ENCODE assay signal across 33 cellular contexts in genomic region chr1:230314142-230314470, GRCh38.
"Had no signal": no experiment of that assay in that cellular context is flagged by ENCODE, and none has a peak within 500 bp of the region (broad histone marks: within the 10 kb centered on the region; RNA-seq: fewer than 3 reads in every experiment).

No MANE protein-coding gene starts in this region.

- H3K9me3 Mint-ChIP-seq: activated B cell treated with CpG ODN at 0.5 μM for 24 hours; activated CD8-positive, alpha-beta T cell treated with anti-CD3 and anti-CD28 coated beads for 36 hours; activated naive CD4-positive, alpha-beta T cell treated with anti-CD3 and anti-CD28 coated beads for 36 hours; activated naive CD4-positive, alpha-beta T cell treated with anti-CD3 and anti-CD28 coated beads, Interleukin-2, amount 50 U/mL, for 24 hours; activated naive CD8-positive, alpha-beta T cell treated with anti-CD3 and anti-CD28 coated beads for 36 hours; activated naive CD8-positive, alpha-beta T cell treated with anti-CD3 and anti-CD28 coated beads, Interleukin-2, amount 50 U/mL, for 24 hours; activated T-helper 1 cell treated with anti-CD3 and anti-CD28 coated beads, Interleukin-12 subunit alpha, Interleukin-12 subunit beta, Interleukin-2, Interleukin-4 antibody, amounts not matched to agents 30 ng/mL and 10 ng/mL and 1 ng/mL, durations not matched to agents 14 hours and 24 hours and 36 hours; activated T-helper 2 cell treated with anti-CD3 and anti-CD28 coated beads, Interferon-gamma antibody, Interleukin-2, Interleukin-4, amounts not matched to agents 10 μg/mL and 5 μg/mL and 100 μg/mL, durations not matched to agents 14 hours and 24 hours and 36 hours; brain; central memory CD8-positive, alpha-beta T cell; T-helper 2 cell treated with Interferon-gamma antibody and Interleukin-4, amounts not matched to agents 5 μg/mL and 100 μg/mL, for 36 hours had no signal

- H3K27me3 ChIP-seq: adrenal gland, ascending aorta, cardiac muscle cell had no signal

- H3K36me3 Mint-ChIP-seq: activated CD8-positive, alpha-beta memory T cell treated with anti-CD3 and anti-CD28 coated beads, Interleukin-2, amount 10 ng/mL, durations not matched to agents 7 days and 5 days; activated naive CD4-positive, alpha-beta T cell treated with anti-CD3 and anti-CD28 coated beads, Interleukin-2, amount 50 U/mL, for 24 hours; activated naive CD8-positive, alpha-beta T cell treated with anti-CD3 and anti-CD28 coated beads for 36 hours had no signal

- H3K9me3 ChIP-seq: adrenal gland, ascending aorta, breast epithelium had no signal

- H3K27ac ChIP-seq: adrenal gland, ascending aorta, breast epithelium, cardiac muscle cell, WERI-Rb-1 had no signal

- H3K27ac Mint-ChIP-seq: activated B cell treated with CpG ODN at 0.5 μM for 24 hours; activated CD8-positive, alpha-beta memory T cell treated with anti-CD3 and anti-CD28 coated beads, Interleukin-2, amount 10 ng/mL, durations not matched to agents 7 days and 5 days; activated CD8-positive, alpha-beta T cell treated with anti-CD3 and anti-CD28 coated beads for 36 hours; activated naive CD4-positive, alpha-beta T cell treated with anti-CD3 and anti-CD28 coated beads for 36 hours; activated naive CD4-positive, alpha-beta T cell treated with anti-CD3 and anti-CD28 coated beads, Interleukin-2, amount 50 U/mL, for 24 hours; activated naive CD8-positive, alpha-beta T cell treated with anti-CD3 and anti-CD28 coated beads for 36 hours; activated naive CD8-positive, alpha-beta T cell treated with anti-CD3 and anti-CD28 coated beads, Interleukin-2, amount 50 U/mL, for 24 hours; activated T-helper 1 cell treated with anti-CD3 and anti-CD28 coated beads, Interleukin-12 subunit alpha, Interleukin-12 subunit beta, Interleukin-2, Interleukin-4 antibody, amounts not matched to agents 30 ng/mL and 10 ng/mL and 1 ng/mL, durations not matched to agents 14 hours and 24 hours and 36 hours; activated T-helper 2 cell treated with anti-CD3 and anti-CD28 coated beads, Interferon-gamma antibody, Interleukin-2, Interleukin-4, amounts not matched to agents 10 μg/mL and 5 μg/mL and 100 μg/mL, durations not matched to agents 14 hours and 24 hours and 36 hours; T-helper 17 cell; T-helper 2 cell treated with Interferon-gamma antibody and Interleukin-4, amounts not matched to agents 5 μg/mL and 100 μg/mL, for 36 hours had no signal

- H3K4me3 ChIP-seq: adrenal gland, ascending aorta, breast epithelium, cardiac muscle cell had no signal

- ATAC-seq: activated CD4-positive, CD25-positive, alpha-beta regulatory T cell treated with anti-CD3 and anti-CD28 coated beads, Interleukin-2, amount 50 U/mL, for 24 hours; activated CD8-positive, alpha-beta memory T cell treated with anti-CD3 and anti-CD28 coated beads, Interleukin-2, amount 10 ng/mL, durations not matched to agents 7 days and 5 days; activated CD8-positive, alpha-beta T cell treated with anti-CD3 and anti-CD28 coated beads for 36 hours; activated naive CD8-positive, alpha-beta T cell treated with anti-CD3 and anti-CD28 coated beads, Interleukin-2, amount 50 U/mL, for 24 hours; esophagus mucosa; T-helper 17 cell had no signal

- H3K4me1 ChIP-seq: adrenal gland, ascending aorta, breast epithelium had no signal

- H3K4me3 Mint-ChIP-seq: activated B cell treated with CpG ODN at 0.5 μM for 24 hours; activated CD8-positive, alpha-beta memory T cell treated with anti-CD3 and anti-CD28 coated beads, Interleukin-2, amount 10 ng/mL, durations not matched to agents 7 days and 5 days; activated CD8-positive, alpha-beta T cell treated with anti-CD3 and anti-CD28 coated beads for 36 hours; activated naive CD4-positive, alpha-beta T cell treated with anti-CD3 and anti-CD28 coated beads for 36 hours; activated naive CD4-positive, alpha-beta T cell treated with anti-CD3 and anti-CD28 coated beads, Interleukin-2, amount 50 U/mL, for 24 hours; activated naive CD8-positive, alpha-beta T cell treated with anti-CD3 and anti-CD28 coated beads for 36 hours; activated naive CD8-positive, alpha-beta T cell treated with anti-CD3 and anti-CD28 coated beads, Interleukin-2, amount 50 U/mL, for 24 hours; activated T-helper 1 cell treated with anti-CD3 and anti-CD28 coated beads, Interleukin-12 subunit alpha, Interleukin-12 subunit beta, Interleukin-2, Interleukin-4 antibody, amounts not matched to agents 30 ng/mL and 10 ng/mL and 1 ng/mL, durations not matched to agents 14 hours and 24 hours and 36 hours; brain; central memory CD8-positive, alpha-beta T cell; T-helper 17 cell; T-helper 2 cell treated with Interferon-gamma antibody and Interleukin-4, amounts not matched to agents 5 μg/mL and 100 μg/mL, for 36 hours had no signal

- H3K36me3 ChIP-seq: adrenal gland, ascending aorta, breast epithelium, cardiac muscle cell, WERI-Rb-1 had no signal

- DNase-seq: activated B cell treated with CpG ODN at 0.5 μM for 24 hours; activated CD4-positive, alpha-beta T cell treated with anti-CD3 and anti-CD28 coated beads for 48 hours; activated CD4-positive, alpha-beta T cell treated with anti-CD3 and anti-CD28 coated beads, Interleukin-2, amount 50 U/mL, for 1 hour; activated CD4-positive, alpha-beta T cell treated with anti-CD3 and anti-CD28 coated beads, Interleukin-2, amount 50 U/mL, for 48 hours; activated CD8-positive, alpha-beta memory T cell treated with anti-CD3 and anti-CD28 coated beads, Interleukin-2, amount 10 ng/mL, durations not matched to agents 7 days and 5 days; activated CD8-positive, alpha-beta memory T cell treated with anti-CD3 and anti-CD28 coated beads, Interleukin-2, amount 50 U/mL, for 4 hours; activated CD8-positive, alpha-beta T cell treated with anti-CD3 and anti-CD28 coated beads for 36 hours; activated effector memory CD4-positive, alpha-beta T cell treated with anti-CD3 and anti-CD28 coated beads, Interleukin-2, amount 50 U/mL, for 16 hours; activated naive CD4-positive, alpha-beta T cell treated with anti-CD3 and anti-CD28 coated beads for 36 hours; activated naive CD8-positive, alpha-beta T cell treated with anti-CD3 and anti-CD28 coated beads for 36 hours; activated naive CD8-positive, alpha-beta T cell treated with anti-CD3 and anti-CD28 coated beads, Interleukin-2, amount 50 U/mL, for 24 hours; activated T-cell treated with anti-CD3 and anti-CD28 coated beads, Interleukin-2, amount 50 U/mL, for 1 hour; activated T-cell treated with anti-CD3 and anti-CD28 coated beads, Interleukin-2, amount 50 U/mL, for 48 hours; adrenal gland; cortex of kidney; dermis blood vessel endothelial cell; effector CD8-positive, alpha-beta T cell; foreskin fibroblast; T-helper 1 cell; T-helper 17 cell; T1000; WERI-Rb-1 had no signal
